In the genomic region with DNA sequence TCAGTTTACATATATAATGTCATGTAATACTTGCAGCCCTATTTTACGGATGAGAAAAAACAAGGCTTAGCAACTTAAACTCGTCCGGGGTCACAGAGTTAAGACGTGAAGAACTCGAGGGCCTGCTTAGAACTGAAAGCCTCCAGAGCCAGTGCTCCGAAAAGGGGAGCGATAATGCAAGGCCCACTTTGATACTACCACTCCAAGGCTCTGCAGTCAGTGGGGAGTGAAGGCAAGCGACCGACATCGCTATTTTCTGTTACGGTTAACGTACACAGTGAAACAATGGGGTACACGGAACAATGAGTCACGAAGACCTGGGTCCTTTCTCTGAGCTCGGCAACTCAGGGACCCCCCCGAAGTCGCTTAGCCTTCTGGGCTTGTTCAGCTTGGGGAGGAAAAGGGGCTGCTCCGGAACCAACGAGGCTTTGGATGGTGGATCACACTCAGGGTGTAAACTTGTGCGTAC, we compare ENCODE assay signal across 8 cellular contexts. TPM values are rescaled to one million over a fixed set of nuclear protein-coding genes. Genes with fewer than 3 reads are reported as not detected.
DNase-seq lines count a peak whose midpoint lies in the region; ATAC-seq and TF ChIP-seq lines count a peak whose summit lies in the region.

No MANE protein-coding gene starts in this region.

- intact Hi-C loops in Right ventricle myocardium inferior (cut with DNase I), result loop anchor here (5.0 to 10.0 kb wide), 2 partner anchors 98 to 231 kb away; no protein-coding TSS in a partner anchor
- intact Hi-C loops in left cardiac atrium (cut with DNase I), result loop anchor here (5.0 kb wide), 1 partner anchor 331 kb away; no protein-coding TSS in a partner anchor
- intact Hi-C loops in breast epithelium (cut with DNase I; ENCODE audit: low total_unique reads), result loop anchor here (10.0 kb wide), 1 partner anchor 328 kb away; a partner anchor contains a TSS
- intact Hi-C loops in uterus (cut with DNase I; ENCODE audit: low total_unique reads), result no loop called here

- H3K36me3 Mint-ChIP-seq in memory B cell, result no peaks in the 10 kb centered on the region

- TF ChIP-seq CTCF in breast epithelium (IDR thresholded peaks at IDR 0.05), result no peak
- TF ChIP-seq CTCF in uterus (IDR thresholded peaks at IDR 0.05), result no peak

- peaks cover 58% of the 10 kb centered on the region for H3K79me2 ChIP-seq in Karpas-422 (ENCODE audit: low read length)

- H3K9me2 ChIP-seq in Karpas-422 (replicated peaks; ENCODE audit: insufficient read depth, low read length), result no peaks in the 10 kb centered on the region

- H3K27me3 ChIP-seq in Karpas-422 (ENCODE audit: low read length) (no peaks in the 10 kb centered on the region), breast epithelium (no peaks in the 10 kb centered on the region), uterus (no peaks in the 10 kb centered on the region)

- peak overlapping the region; percentile 72; the same call in 1 of the 2 replicates for H2AFZ ChIP-seq in Karpas-422 (ENCODE audit: low read length)

- peaks cover 15% of the 10 kb centered on the region for H3K4me1 Mint-ChIP-seq in memory B cell

- H3K9me3 Mint-ChIP-seq in memory B cell, result no peaks in the 10 kb centered on the region

- H3K27ac Mint-ChIP-seq in memory B cell, result peak overlapping the region; percentile 97

- peak overlapping the region; percentile 97 for H3K4me3 Mint-ChIP-seq in memory B cell

- H4K20me1 ChIP-seq in Karpas-422 (ENCODE audit: insufficient read depth, low read depth, low read length), result peaks cover 11% of the 10 kb centered on the region; the same call in 1 of the 2 replicates

- TF ChIP-seq POLR2A in breast epithelium (IDR thresholded peaks at IDR 0.05) (no peak), uterus (IDR thresholded peaks at IDR 0.05) (no peak)

- peak overlapping the region; percentile 95 for H3K9ac ChIP-seq in Karpas-422 (ENCODE audit: low read length)

- H3K27me3 Mint-ChIP-seq in memory B cell, result no peaks in the 10 kb centered on the region

- H3K4me1 ChIP-seq in Karpas-422 (ENCODE audit: low read length) (peaks cover 23% of the 10 kb centered on the region), breast epithelium (peaks cover 0 to 5% of the 10 kb centered on the region in 2 donors), uterus (peaks cover 0 to 7% of the 10 kb centered on the region in 2 donors)

- H3K4me3 ChIP-seq in Karpas-422 (ENCODE audit: low read length) (peak overlapping the region; percentile 87), breast epithelium (peak overlapping the region; percentile 84 to 96 (median 86)), uterus (peak overlapping the region; percentile 94)

- peak; percentile 0 for ATAC-seq in Right ventricle myocardium inferior
- ATAC-seq in left cardiac atrium, result no peak
- ATAC-seq in memory B cell (ENCODE audit: low read depth), result no peak

- peak overlapping the region; percentile 75 for H3K27ac ChIP-seq in Karpas-422 (ENCODE audit: low read length)
- peak overlapping the region; percentile 99 to 100 for H3K27ac ChIP-seq in breast epithelium
- peak overlapping the region; percentile 98 for H3K27ac ChIP-seq in uterus

- H3K9me3 ChIP-seq in Karpas-422 (ENCODE audit: low read length) (no peaks in the 10 kb centered on the region), breast epithelium (no peaks in the 10 kb centered on the region), uterus (no peaks in the 10 kb centered on the region)

- H3K4me2 ChIP-seq in Karpas-422 (ENCODE audit: low read depth, low read length, poor library complexity, severe bottlenecking), result peak overlapping the region; percentile 98

- peaks cover 35% of the 10 kb centered on the region for H3K36me3 ChIP-seq in Karpas-422 (ENCODE audit: insufficient read depth, low read length)
- no peaks in the 10 kb centered on the region for H3K36me3 ChIP-seq in breast epithelium
- no peaks in the 10 kb centered on the region for H3K36me3 ChIP-seq in uterus

- DNase-seq in Right ventricle myocardium inferior (ENCODE audit: missing footprints) (no peak), left cardiac atrium (no peak), Karpas-422 (no peak), breast epithelium (ENCODE audit: low spot score in 2 of 2) (peak in 1 of 2 donors; percentile 19), memory B cell (ENCODE audit: low spot score in 2 of 2) (no peak), uterus (no peak), NCI-H187 (lab: John Stamatoyannopoulos, UW) (no peak), NK-92 (lab: John Stamatoyannopoulos, UW; ENCODE audit: unreplicated experiment) (no peak)

RNA-seq across cellular contexts. Expression of a gene that starts 1.0 kb away (rescaled TPM):
- total RNA-seq in Right ventricle myocardium inferior, result 89.5 TPM
- 100 to 1,000 TPM in 1 of 2 donors, 10 to 100 TPM in 1; 77.4 to 102 TPM for total RNA-seq in left cardiac atrium
- total RNA-seq in Karpas-422 (2014; rRNA removed; shearing (Covaris generic); ENCODE audit: low replicate concordance), result 138 and 176 TPM in 2 replicates
- total RNA-seq in breast epithelium, result 100 to 1,000 TPM in 2 of 3 donors, 10 to 100 TPM in 1; 70.9 to 175 (median 131) TPM
- total RNA-seq in uterus, result 100 to 1,000 TPM in 3 of 4 donors, 10 to 100 TPM in 1; 94.4 to 964 (median 152) TPM
